Comparison of ENCODE assay signal across 26 cellular contexts in genomic region chr12:69345077-69345476, GRCh38. TPM values are rescaled to one million over a fixed set of nuclear protein-coding genes. Genes with fewer than 3 reads are reported as not detected.
DNase-seq lines count a peak whose midpoint lies in the region; ATAC-seq, FAIRE-seq and TF ChIP-seq lines count a peak whose summit lies in the region.
"Had no signal": no experiment of that assay in that cellular context is flagged by ENCODE, and none has a peak within 500 bp of the region (broad histone marks: within the 10 kb centered on the region; RNA-seq: fewer than 3 reads in every experiment).

No MANE protein-coding gene starts in this region.

- peaks cover 27% of the 10 kb centered on the region for H3K79me2 ChIP-seq in HepG2 (ENCODE audit: insufficient read depth, low read length)

- H3K36me3 ChIP-seq in HepG2 (replicated peaks in 1 of 2; ENCODE audit: control insufficient read depth in 1 of 2, insufficient read depth in 2 of 2, low read length in 2 of 2) (no peaks in the 10 kb centered on the region), right lobe of liver (no peaks in the 10 kb centered on the region), stomach (no peaks in the 10 kb centered on the region)
- H3K36me3 ChIP-seq: BLaER1, HAP-1 had no signal

- POLR2A ChIA-PET in HepG2 (lab: Yijun Ruan, JAX): interaction anchor here (8.2 kb wide), 1 partner anchor 13 kb away, joined by 94 read pairs; no protein-coding TSS in a partner anchor

- no peak overlapping the region for H3K9ac ChIP-seq in HepG2 (ENCODE audit: insufficient read depth, low read depth, low read length)
- H3K9ac ChIP-seq: BLaER1 had no signal

- H3K4me3 ChIP-seq in HepG2 (replicated peaks in 1 of 3; ENCODE audit: insufficient read depth in 1 of 3, low read depth in 2 of 3, low read length in 3 of 3) (no peak overlapping the region), right lobe of liver (no peak overlapping the region), stomach (no peak overlapping the region)
- H3K4me3 ChIP-seq: BLaER1, HAP-1 had no signal

- peak overlapping the region; percentile 51 for H3K27ac ChIP-seq in HepG2 (ENCODE audit: extremely low read length, insufficient read depth, low read length)
- peak overlapping the region in 1 of 3 donors; percentile 5 for H3K27ac ChIP-seq in right lobe of liver
- peak overlapping the region; percentile 75 for H3K27ac ChIP-seq in VCaP
- H3K27ac ChIP-seq in stomach: peak overlapping the region in 3 of 5 donors; percentile 42 to 83 (median 48)
- H3K27ac ChIP-seq: 22Rv1, BLaER1 had no signal

- 0 out of 2 replicates have a peak, but pooled peaks cover 2% of the 10 kb centered on the region for H4K20me1 ChIP-seq in HepG2 (ENCODE audit: insufficient read depth, low read length)
- H4K20me1 ChIP-seq: BLaER1 had no signal

- intact Hi-C loops in HepG2 (cut with micrococcal nuclease; ENCODE audit: unreplicated experiment) (no loop called here), right lobe of liver (cut with DNase I) (no loop called here), stomach (cut with DNase I; ENCODE audit: low total_unique reads) (no loop called here)
- intact Hi-C loops in dendritic cell treated with granulocyte-macrophage colony-stimulating factor and Interleukin-4, amounts not matched to agents 40 ng/mL and 50 ng/mL, for 4 days (cut with micrococcal nuclease): no loop called here

- H3K4me2 ChIP-seq in HepG2 (ENCODE audit: low read depth, low read length): no peak overlapping the region
- H3K4me2 ChIP-seq: BLaER1 had no signal

- H3K9me3 ChIP-seq in HepG2 (ENCODE audit: low read length): no peaks in the 10 kb centered on the region
- H3K9me3 ChIP-seq in right lobe of liver: no peaks in the 10 kb centered on the region
- no peaks in the 10 kb centered on the region for H3K9me3 ChIP-seq in stomach
- H3K9me3 ChIP-seq: BLaER1, HAP-1 had no signal

- ATAC-seq in HepG2: no peak
- no peak for ATAC-seq in right lobe of liver
- ATAC-seq in stimulated activated effector memory CD8-positive, alpha-beta T cell treated with anti-CD3 and anti-CD28 coated beads, Interleukin-12 subunit alpha, Interleukin-12 subunit beta, amount 100 ng/mL, for 72 hours: no peak
- ATAC-seq in activated CD4-positive, CD25-positive, alpha-beta regulatory T cell treated with anti-CD3 and anti-CD28 coated beads, Interleukin-2, amount 50 U/mL, for 24 hours: no peak

- H3K4me1 ChIP-seq in HepG2 (ENCODE audit: insufficient read depth, low read length) (peaks cover 80% of the 10 kb centered on the region), right lobe of liver (peaks cover 0 to 60% (median 21%) of the 10 kb centered on the region in 4 donors), stomach (peaks cover 44 to 77% (median 51%) of the 10 kb centered on the region in 4 donors)
- H3K4me1 ChIP-seq: HAP-1 had no signal

- no peak for TF ChIP-seq EP300 in HepG2 (IDR thresholded peaks at IDR 0.05; ENCODE audit: low read depth in 2 of 2, low read length in 2 of 2)
- TF ChIP-seq EP300 in HepG2 (CRISPR knock-in tag; IDR thresholded peaks at IDR 0.05; ENCODE audit: borderline replicate concordance): no peak
- no peak for TF ChIP-seq EP300 in stomach (IDR thresholded peaks at IDR 0.05)

- peaks cover 58% of the 10 kb centered on the region for H3K4me1 Mint-ChIP-seq in dendritic cell treated with granulocyte-macrophage colony-stimulating factor and Interleukin-4, amounts not matched to agents 40 ng/mL and 50 ng/mL, for 4 days (ENCODE audit: low read depth)
- no peaks in the 10 kb centered on the region for H3K4me1 Mint-ChIP-seq in stimulated activated effector memory CD8-positive, alpha-beta T cell treated with anti-CD3 and anti-CD28 coated beads, Interleukin-12 subunit alpha, Interleukin-12 subunit beta, amount 100 ng/mL, for 72 hours

- no TSS peak for BruUV-seq in HepG2 (replicated peaks; lab: Mats Ljungman, UMichigan)

- TF ChIP-seq RAD21 in HepG2 (CRISPR knock-in tag; IDR thresholded peaks at IDR 0.05): no peak

- no peaks in the 10 kb centered on the region for H3K27me3 Mint-ChIP-seq in dendritic cell treated with granulocyte-macrophage colony-stimulating factor and Interleukin-4, amounts not matched to agents 40 ng/mL and 50 ng/mL, for 4 days
- H3K27me3 Mint-ChIP-seq: B cell had no signal

- CTCF ChIA-PET in HepG2 (lab: Yijun Ruan, JAX; ENCODE audit: low intra/inter-chr PET ratio, low total read pairs): no interaction called here

- no peaks in the 10 kb centered on the region for H3K9me3 Mint-ChIP-seq in dendritic cell treated with granulocyte-macrophage colony-stimulating factor and Interleukin-4, amounts not matched to agents 40 ng/mL and 50 ng/mL, for 4 days
- H3K9me3 Mint-ChIP-seq in stimulated activated effector memory CD8-positive, alpha-beta T cell treated with anti-CD3 and anti-CD28 coated beads, Interleukin-12 subunit alpha, Interleukin-12 subunit beta, amount 100 ng/mL, for 72 hours: no peaks in the 10 kb centered on the region
- H3K9me3 Mint-ChIP-seq: CD4-positive, alpha-beta memory T cell had no signal

- 94% methylated on average over 2 of the region's 2 CpGs for WGBS in HepG2 (ENCODE audit: low lambda C conversion rate)
- WGBS in right lobe of liver (ENCODE audit: insufficient coverage, low coverage, low lambda C conversion rate, missing lambda C conversion rate): 93% methylated on average over 2 of the region's 2 CpGs
- 83 to 93% (median 85%) methylated on average over 2 of the region's 2 CpGs for WGBS in stomach, 5 donors

- TF ChIP-seq POLR2A in HepG2 (IDR thresholded peaks at IDR 0.05; ENCODE audit: insufficient read depth in 1 of 2, low read depth in 2 of 2, low read length in 2 of 2) (no peak), right lobe of liver (IDR thresholded peaks at IDR 0.05) (no peak), stomach (IDR thresholded peaks at IDR 0.05) (no peak)

- FAIRE-seq in HepG2 (lab: Jason Lieb, UNC): no peak
- FAIRE-seq: A204.1, GM12891, GM18507, H54 had no signal

- H2AFZ ChIP-seq in HepG2 (ENCODE audit: low read length): no peak overlapping the region

- no peak overlapping the region for H3K4me3 Mint-ChIP-seq in dendritic cell treated with granulocyte-macrophage colony-stimulating factor and Interleukin-4, amounts not matched to agents 40 ng/mL and 50 ng/mL, for 4 days
- H3K4me3 Mint-ChIP-seq in stimulated activated effector memory CD8-positive, alpha-beta T cell treated with anti-CD3 and anti-CD28 coated beads, Interleukin-12 subunit alpha, Interleukin-12 subunit beta, amount 100 ng/mL, for 72 hours: no peak overlapping the region
- H3K4me3 Mint-ChIP-seq: B cell; CD4-positive, alpha-beta memory T cell had no signal

- in situ Hi-C loops in HepG2 (cut with HindIII; ENCODE audit: extremely low pct_ligation_motif_present, low pct_unique_long_range_greater_than_20kb): no loop called here

- DNase-seq in HepG2 (ENCODE audit: low spot score): no peak
- no peak for DNase-seq in right lobe of liver
- DNase-seq in stomach: no peak
- no peak for DNase-seq in stimulated activated effector memory CD8-positive, alpha-beta T cell treated with anti-CD3 and anti-CD28 coated beads, Interleukin-12 subunit alpha, Interleukin-12 subunit beta, amount 100 ng/mL, for 72 hours (ENCODE audit: low spot score in 2 of 2)
- DNase-seq in pons (ENCODE audit: low spot score): no peak
- DNase-seq: Calu3; CD4-positive, alpha-beta memory T cell; COR-L47; DMS53; DMS79 treated with DMSO at 0.1 percent for 48 hours; GF-D8; GOT3 had no signal

- peak overlapping the region; percentile 67 for H3K27ac Mint-ChIP-seq in dendritic cell treated with granulocyte-macrophage colony-stimulating factor and Interleukin-4, amounts not matched to agents 40 ng/mL and 50 ng/mL, for 4 days
- no peak overlapping the region for H3K27ac Mint-ChIP-seq in stimulated activated effector memory CD8-positive, alpha-beta T cell treated with anti-CD3 and anti-CD28 coated beads, Interleukin-12 subunit alpha, Interleukin-12 subunit beta, amount 100 ng/mL, for 72 hours
- H3K27ac Mint-ChIP-seq: B cell had no signal

- peaks cover 9% of the 10 kb centered on the region for H3K36me3 Mint-ChIP-seq in dendritic cell treated with granulocyte-macrophage colony-stimulating factor and Interleukin-4, amounts not matched to agents 40 ng/mL and 50 ng/mL, for 4 days (ENCODE audit: low read depth)
- H3K36me3 Mint-ChIP-seq in stimulated activated effector memory CD8-positive, alpha-beta T cell treated with anti-CD3 and anti-CD28 coated beads, Interleukin-12 subunit alpha, Interleukin-12 subunit beta, amount 100 ng/mL, for 72 hours: no peaks in the 10 kb centered on the region
- H3K36me3 Mint-ChIP-seq: CD4-positive, alpha-beta memory T cell had no signal

- TF ChIP-seq CTCF in HepG2 (CRISPR knock-in tag; IDR thresholded peaks at IDR 0.05) (no peak), right lobe of liver (IDR thresholded peaks at IDR 0.05) (no peak), VCaP (conservative IDR thresholded peaks at IDR 0.05) (no peak), stomach (IDR thresholded peaks at IDR 0.05) (no peak)

- H3K27me3 ChIP-seq in HepG2 (ENCODE audit: control insufficient read depth in 1 of 2, insufficient read depth in 2 of 2, low read length in 2 of 2) (no peaks in the 10 kb centered on the region; a peak in 1 of 5 replicates), right lobe of liver (no peaks in the 10 kb centered on the region), stomach (no peaks in the 10 kb centered on the region)
- H3K27me3 ChIP-seq: BLaER1 had no signal

RNA-seq across cellular contexts. Expression of gene LYZ, which starts 3.1 kb away (rescaled TPM):
- total RNA-seq in HepG2 (2016; rRNA removed; fragmentation: Illumina TruSeq; extraction: Trizol) (1,312 and 2,054 TPM in 2 replicates), right lobe of liver (10 to 100 TPM in 5 of 6 experiments, 1 to 10 TPM in 1; 3.5 to 69.9 (median 18.8) TPM), stomach (1,000 to 10,000 TPM in 1 of 5 donors, 100 to 1,000 TPM in 2, 10 to 100 TPM in 2; 24.0 to 2,662 (median 177) TPM)
- total RNA-seq in HepG2 (2016; cell fraction: cytosol; rRNA removed; fragmentation: Illumina TruSeq; extraction: Trizol; ENCODE audit: low read depth): 154 and 157 TPM in 2 replicates
- total RNA-seq in HepG2 (2016; cell fraction: insoluble cytoplasmic fraction; rRNA removed; fragmentation: Illumina TruSeq; extraction: Trizol): 1,332 and 2,132 TPM in 2 replicates
- total RNA-seq in HepG2 (2016; cell fraction: membrane; rRNA removed; fragmentation: Illumina TruSeq; extraction: Trizol): 312 and 354 TPM in 2 replicates
- total RNA-seq in HepG2 (2016; cell fraction: nucleus; rRNA removed; fragmentation: Illumina TruSeq; extraction: Trizol): 1,314 and 1,505 TPM in 2 replicates
- polyA plus RNA-seq in HepG2 (2011; rRNA removed) (1,560 and 1,788 TPM in 2 replicates), stomach (100 to 1,000 TPM; 134 to 541 (median 503) TPM)
- 1,336 TPM in 2 replicates for polyA plus RNA-seq in HepG2 (2011; cell fraction: cytosol; rRNA removed)
- polyA plus RNA-seq in HepG2 (2011; cell fraction: nucleus; rRNA removed): 253 and 317 TPM in 2 replicates
- 2,246 and 4,153 TPM in 2 replicates for polyA plus RNA-seq in HepG2 (2012)
- 159 and 162 TPM in 2 replicates for polyA plus RNA-seq in HepG2 (2016; cell fraction: cytosol; fragmentation: Illumina TruSeq; extraction: Trizol; ENCODE audit: low read depth)
- 1,264 and 1,284 TPM in 2 replicates for polyA plus RNA-seq in HepG2 (2016; cell fraction: insoluble cytoplasmic fraction; fragmentation: Illumina TruSeq; extraction: Trizol; ENCODE audit: low read depth)
- 279 and 297 TPM in 2 replicates for polyA plus RNA-seq in HepG2 (2016; cell fraction: membrane; fragmentation: Illumina TruSeq; extraction: Trizol; ENCODE audit: low read depth)
- polyA plus RNA-seq in HepG2 (2016; cell fraction: nucleus; fragmentation: Illumina TruSeq; extraction: Trizol; ENCODE audit: insufficient read depth, low read depth): 2,068 and 2,203 TPM in 2 replicates
- 0.80 and 1,221 TPM in 2 replicates for polyA minus RNA-seq in HepG2 (2011; rRNA and poly(A)+ RNA removed; ENCODE audit: low replicate concordance)
- 3,146 and 3,201 TPM in 2 replicates for polyA minus RNA-seq in HepG2 (2011; cell fraction: cytosol; rRNA and poly(A)+ RNA removed)
- polyA minus RNA-seq in HepG2 (2011; cell fraction: nucleus; rRNA and poly(A)+ RNA removed): 420 and 665 TPM in 2 replicates
- total RNA-seq: Daoy, G401 had no signal
- polyA plus RNA-seq: AG04450 had no signal

RNA-seq across cellular contexts. Expression of gene YEATS4, which starts 14.5 kb away (rescaled TPM):
- 45.0 and 51.7 TPM in 2 replicates for total RNA-seq in HepG2 (2016; rRNA removed; fragmentation: Illumina TruSeq; extraction: Trizol)
- total RNA-seq in HepG2 (2016; cell fraction: cytosol; rRNA removed; fragmentation: Illumina TruSeq; extraction: Trizol; ENCODE audit: low read depth): 11.6 and 14.0 TPM in 2 replicates
- 45.7 and 59.8 TPM in 2 replicates for total RNA-seq in HepG2 (2016; cell fraction: insoluble cytoplasmic fraction; rRNA removed; fragmentation: Illumina TruSeq; extraction: Trizol)
- 25.6 and 27.0 TPM in 2 replicates for total RNA-seq in HepG2 (2016; cell fraction: membrane; rRNA removed; fragmentation: Illumina TruSeq; extraction: Trizol)
- 21.7 and 27.0 TPM in 2 replicates for total RNA-seq in HepG2 (2016; cell fraction: nucleus; rRNA removed; fragmentation: Illumina TruSeq; extraction: Trizol)
- polyA plus RNA-seq in HepG2 (2011; rRNA removed): 10.0 and 16.8 TPM in 2 replicates
- 16.1 and 23.0 TPM in 2 replicates for polyA plus RNA-seq in HepG2 (2011; cell fraction: cytosol; rRNA removed)
- polyA plus RNA-seq in HepG2 (2011; cell fraction: nucleus; rRNA removed): 6.9 and 7.4 TPM in 2 replicates
- polyA plus RNA-seq in HepG2 (2012): 17.1 and 21.3 TPM in 2 replicates
- polyA plus RNA-seq in HepG2 (2016; cell fraction: cytosol; fragmentation: Illumina TruSeq; extraction: Trizol; ENCODE audit: low read depth): 10.2 and 11.1 TPM in 2 replicates
- polyA plus RNA-seq in HepG2 (2016; cell fraction: insoluble cytoplasmic fraction; fragmentation: Illumina TruSeq; extraction: Trizol; ENCODE audit: low read depth): 58.2 and 68.3 TPM in 2 replicates
- 21.0 and 21.8 TPM in 2 replicates for polyA plus RNA-seq in HepG2 (2016; cell fraction: membrane; fragmentation: Illumina TruSeq; extraction: Trizol; ENCODE audit: low read depth)
- 28.6 and 30.9 TPM in 2 replicates for polyA plus RNA-seq in HepG2 (2016; cell fraction: nucleus; fragmentation: Illumina TruSeq; extraction: Trizol; ENCODE audit: insufficient read depth, low read depth)
- polyA minus RNA-seq in HepG2 (2011; rRNA and poly(A)+ RNA removed; ENCODE audit: low replicate concordance): 7.0 and 10.3 TPM in 2 replicates
- polyA minus RNA-seq in HepG2 (2011; cell fraction: cytosol; rRNA and poly(A)+ RNA removed): 10.5 and 11.3 TPM in 2 replicates
- polyA minus RNA-seq in HepG2 (2011; cell fraction: nucleus; rRNA and poly(A)+ RNA removed): 16.4 and 19.7 TPM in 2 replicates
- total RNA-seq in right lobe of liver: 10 to 100 TPM in 2 of 6 experiments, 1 to 10 TPM in 4; 2.9 to 17.3 (median 5.8) TPM
- 10 to 100 TPM in 4 of 5 donors, not detected in 1; 10.3 to 26.8 (median 20.7) TPM for total RNA-seq in stomach
- 10 to 100 TPM; 12.2 to 22.3 (median 12.5) TPM for polyA plus RNA-seq in stomach
